In the genomic region with DNA sequence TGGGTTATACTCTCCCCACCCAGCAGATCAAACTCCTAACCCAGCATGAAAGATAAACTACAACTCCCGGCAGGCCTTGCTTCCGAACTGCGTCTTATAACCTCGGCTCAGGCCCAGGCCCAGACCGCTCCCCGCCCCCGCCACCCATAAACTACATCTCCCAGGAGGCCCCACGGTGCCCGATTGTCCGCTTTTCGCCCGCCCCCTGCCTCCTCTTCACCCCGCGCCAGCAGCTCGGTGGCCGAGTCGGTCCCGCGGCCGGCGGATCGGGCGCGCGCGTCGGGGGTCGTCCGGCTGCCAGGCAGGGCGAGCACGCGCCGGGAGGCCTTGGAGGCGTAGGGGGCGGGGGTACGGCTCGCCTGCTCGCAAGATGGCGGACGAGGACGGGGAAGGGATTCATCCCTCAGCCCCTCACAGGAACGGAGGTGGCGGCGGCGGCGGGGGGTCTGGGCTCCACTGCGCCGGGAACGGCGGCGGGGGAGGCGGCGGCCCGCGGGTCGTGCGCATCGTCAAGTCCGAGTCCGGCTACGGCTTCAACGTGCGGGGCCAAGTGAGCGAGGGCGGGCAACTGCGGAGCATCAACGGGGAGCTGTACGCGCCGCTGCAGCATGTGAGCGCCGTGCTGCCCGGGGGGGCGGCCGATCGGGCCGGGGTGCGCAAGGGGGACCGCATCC, we compare ENCODE assay signal across 8 cellular contexts. TPM values are rescaled to one million over a fixed set of nuclear protein-coding genes. Genes with fewer than 3 reads are reported as not detected.
DNase-seq lines count a peak whose midpoint lies in the region; ATAC-seq and TF ChIP-seq lines count a peak whose summit lies in the region.

Gene SNX27 (plus strand): TSS at position 219 of the 674 bp plus-strand sequence. CDS start 152 bp downstream, at position 371.

- H3K9ac ChIP-seq in adipocyte (ENCODE audit: low read length) = peak within 1 kb of the TSS; percentile 90

- 1% methylated on average over 53 of the region's 79 CpGs; no CpG with 5 or more reads in 1 of the 2 donors for WGBS in transverse colon (ENCODE audit: low coverage in 1 of 2), 2 donors

- H3K4me3 ChIP-seq in adipocyte (ENCODE audit: low read length) (peak within 1 kb of the TSS; percentile 95), cardiac muscle cell (peak within 1 kb of the TSS; percentile 70), transverse colon (peak within 1 kb of the TSS; percentile 70 to 78 (median 72))

- peaks cover 27% of the 10 kb centered on the region for H3K4me1 ChIP-seq in adipocyte (ENCODE audit: control insufficient read depth, insufficient read depth, low read length)
- H3K4me1 ChIP-seq in cardiac muscle cell (ENCODE audit: low read depth) = no peaks in the 10 kb centered on the region
- H3K4me1 ChIP-seq in transverse colon = peaks cover 0 to 43% (median 19%) of the 10 kb centered on the region in 4 donors

- peak within 1 kb of the TSS; percentile 91 to 94 (median 92) for H3K4me3 Mint-ChIP-seq in T-cell

- DNase-seq in GM13976 (ENCODE audit: low spot score) (peak; percentile 95), NCI-H146 (lab: John Stamatoyannopoulos, UW) (peak; percentile 97), T-cell (peak; percentile 76 to 95 (median 88)), adipocyte (ENCODE audit: low read depth) (peak; percentile 97), cardiac muscle cell (ENCODE audit: low read depth in 1 of 2, low spot score in 1 of 2) (peak; percentile 96 to 97), pons (ENCODE audit: low spot score) (peak; percentile 95), transverse colon (peak; percentile 92)

- no peak for TF ChIP-seq EP300 in transverse colon (IDR thresholded peaks at IDR 0.05; ENCODE audit: low read depth)

- H3K9me3 ChIP-seq in adipocyte (ENCODE audit: control insufficient read depth, low read length) (no peaks in the 10 kb centered on the region), cardiac muscle cell (ENCODE audit: low read depth) (no peaks in the 10 kb centered on the region), transverse colon (no peaks in the 10 kb centered on the region)

- no peaks in the 10 kb centered on the region for H3K27me3 ChIP-seq in adipocyte (replicated peaks; ENCODE audit: control insufficient read depth, insufficient read depth, low read length)
- no peaks in the 10 kb centered on the region for H3K27me3 ChIP-seq in cardiac muscle cell
- H3K27me3 ChIP-seq in transverse colon = no peaks in the 10 kb centered on the region

- in situ Hi-C loops in GM13976 (cut with MboI; ENCODE audit: low sequenced_read_pairs, unreplicated experiment) = no loop called here
- in situ Hi-C loops in transverse colon (cut with MboI; ENCODE audit: low pct_ligation_motif_present in 1 of 4, low pct_unique_long_range_greater_than_20kb in 1 of 4, low sequenced_read_pairs in 3 of 4) = no loop called here

- peak within 1 kb of the TSS; percentile 75 to 90 for H3K27ac Mint-ChIP-seq in T-cell

- CTCF ChIA-PET in T-cell (lab: Charles Lee) = interaction anchor here in 1 of 2 donors (0.7 kb wide), 1 partner anchor 18 kb away, joined by 3 read pairs; no protein-coding TSS in a partner anchor

- ATAC-seq in HG02852 (IDR thresholded peaks at IDR 0.05; ENCODE audit: unreplicated experiment) (peak; percentile 88), T-cell (replicated peaks in 1 of 4) (peak; percentile 95 to 97 (median 96))

- H3K27me3 Mint-ChIP-seq in T-cell = peaks cover 0 to 8% of the 10 kb centered on the region in 2 donors

- TF ChIP-seq POLR2A in transverse colon (IDR thresholded peaks at IDR 0.05) = peak; percentile 32

- TF ChIP-seq CTCF in GM13976 (IDR thresholded peaks at IDR 0.05; ENCODE audit: borderline replicate concordance, control extremely low read depth, extremely low read depth, insufficient read depth, missing control alignments) (no peak), cardiac muscle cell (IDR thresholded peaks at IDR 0.05; ENCODE audit: low read depth, low read length) (no peak), transverse colon (IDR thresholded peaks at IDR 0.05) (no peak)

- H3K36me3 ChIP-seq in adipocyte (ENCODE audit: control insufficient read depth, insufficient read depth, low read length, severe bottlenecking) = no peaks in the 10 kb centered on the region
- H3K36me3 ChIP-seq in cardiac muscle cell = no peaks in the 10 kb centered on the region
- no peaks in the 10 kb centered on the region for H3K36me3 ChIP-seq in transverse colon

- intact Hi-C loops in transverse colon (cut with DNase I; ENCODE audit: low total_unique reads) = no loop called here

- peaks cover 40 to 46% (median 44%) of the 10 kb centered on the region in 3 donors for H3K4me1 Mint-ChIP-seq in T-cell

- H3K36me3 Mint-ChIP-seq in T-cell = peaks cover 3% of the 10 kb centered on the region

- POLR2A ChIA-PET in T-cell (lab: Charles Lee) = no interaction called here

- H3K9me3 Mint-ChIP-seq in T-cell = no peaks in the 10 kb centered on the region

- H3K27ac ChIP-seq in cardiac muscle cell (peak within 1 kb of the TSS; percentile 62), transverse colon (peak within 1 kb of the TSS; percentile 87 to 92 (median 88))

RNA-seq across cellular contexts. Expression of gene SNX27, which starts in this region (rescaled TPM):
- total RNA-seq in T-cell (10 to 100 TPM; 24.2 to 33.6 (median 31.6) TPM), cardiac muscle cell (24.5 and 34.5 TPM in 2 replicates), transverse colon (10 to 100 TPM; 11.5 to 37.0 (median 24.6) TPM)
- 24.4 and 27.6 TPM in 2 replicates for polyA plus RNA-seq in cardiac muscle cell

Comparison
In these comparisons a context has a peak if more than half of its experiments do, and no peak if none do; other contexts are left out.
1. Peak in every context shown above with its lines: DNase-seq, ATAC-seq, H3K4me3 ChIP-seq and H3K27ac ChIP-seq.